8 cellular contexts compared by ENCODE assay signal in genomic region chr12:104958009-104958945, GRCh38. TPM values are rescaled to one million over a fixed set of nuclear protein-coding genes. Genes with fewer than 3 reads are reported as not detected.
DNase-seq lines count a peak whose midpoint lies in the region; ATAC-seq and TF ChIP-seq lines count a peak whose summit lies in the region.

A gene with protein sequence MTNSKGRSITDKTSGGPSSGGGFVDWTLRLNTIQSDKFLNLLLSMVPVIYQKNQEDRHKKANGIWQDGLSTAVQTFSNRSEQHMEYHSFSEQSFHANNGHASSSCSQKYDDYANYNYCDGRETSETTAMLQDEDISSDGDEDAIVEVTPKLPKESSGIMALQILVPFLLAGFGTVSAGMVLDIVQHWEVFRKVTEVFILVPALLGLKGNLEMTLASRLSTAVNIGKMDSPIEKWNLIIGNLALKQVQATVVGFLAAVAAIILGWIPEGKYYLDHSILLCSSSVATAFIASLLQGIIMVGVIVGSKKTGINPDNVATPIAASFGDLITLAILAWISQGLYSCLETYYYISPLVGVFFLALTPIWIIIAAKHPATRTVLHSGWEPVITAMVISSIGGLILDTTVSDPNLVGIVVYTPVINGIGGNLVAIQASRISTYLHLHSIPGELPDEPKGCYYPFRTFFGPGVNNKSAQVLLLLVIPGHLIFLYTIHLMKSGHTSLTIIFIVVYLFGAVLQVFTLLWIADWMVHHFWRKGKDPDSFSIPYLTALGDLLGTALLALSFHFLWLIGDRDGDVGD (minus strand): TSS chr12:104958290. CDS start chr12:104928527, 29,763 bp downstream.

- DNase-seq in COLO829 (ENCODE audit: low spot score) (peak; percentile 56), NOMO-1 treated with dmso at 0.1 percent for 144 hours (lab: John Stamatoyannopoulos, UW; ENCODE audit: unreplicated experiment) (peak; percentile 19), activated T-cell treated with anti-CD3 and anti-CD28 coated beads for 24 hours (ENCODE audit: low read depth) (peak; percentile 65), epithelial cell of proximal tubule (ENCODE audit: low read depth) (peak; percentile 72)
- peak; percentile 59 to 77 for DNase-seq in stimulated activated CD8-positive, alpha-beta memory T cell treated with anti-CD3 and anti-CD28 coated beads, Interleukin-4, amount 100 ng/mL, for 4 hours (ENCODE audit: low read depth in 2 of 2, low spot score in 1 of 2)

- H3K9ac ChIP-seq in mucosa of rectum (ENCODE audit: low read depth in 1 of 2, low read length in 2 of 2), result peak within 1 kb of the TSS; percentile 83 to 91

- peak within 1 kb of the TSS; percentile 90 for H3K27ac ChIP-seq in mucosa of rectum (ENCODE audit: low read depth in 2 of 2, low read length in 2 of 2)

- peak; percentile 12 for TF ChIP-seq CTCF in epithelial cell of proximal tubule (conservative IDR thresholded peaks at IDR 0.05; ENCODE audit: low read depth, low read length)

- H3K27me3 ChIP-seq in mucosa of rectum (ENCODE audit: control insufficient read depth in 2 of 2, insufficient read depth in 2 of 2, low read length in 2 of 2), result no peaks in the 10 kb centered on the region

- no peaks in the 10 kb centered on the region for H3K9me3 ChIP-seq in mucosa of rectum (ENCODE audit: control insufficient read depth in 2 of 2, low read length in 2 of 2)

- H3K4me1 ChIP-seq in mucosa of rectum (ENCODE audit: control insufficient read depth in 2 of 2, insufficient read depth in 2 of 2, low read length in 2 of 2), result peaks cover 19 to 23% of the 10 kb centered on the region in 2 donors

- H3K36me3 ChIP-seq in mucosa of rectum (ENCODE audit: control insufficient read depth in 2 of 2, insufficient read depth in 2 of 2, low read length in 2 of 2), result no peaks in the 10 kb centered on the region

- H3K4me3 ChIP-seq in epithelial cell of proximal tubule (ENCODE audit: low read depth, low read length) (peak within 1 kb of the TSS; percentile 86), mucosa of rectum (ENCODE audit: low read length in 2 of 2) (peak within 1 kb of the TSS; percentile 87 to 96)

- ATAC-seq in GM19372 (IDR thresholded peaks at IDR 0.05; ENCODE audit: low read depth, unreplicated experiment) (peak; percentile 69), HG03521 (IDR thresholded peaks at IDR 0.05; ENCODE audit: unreplicated experiment) (peak; percentile 71)

RNA-seq across cellular contexts. Expression of the gene that starts here (rescaled TPM):
- 19.7 and 24.4 TPM in 2 replicates for total RNA-seq in epithelial cell of proximal tubule

Comparison
In these comparisons a context has a peak if more than half of its experiments do, and no peak if none do; other contexts are left out.
1. Peak in every context shown above with its lines: DNase-seq, ATAC-seq, H3K4me3 ChIP-seq and H3K27ac ChIP-seq.
2. DNase-seq: peak in every context shown above with its lines; median percentile 72 in epithelial cell of proximal tubule; 68 in stimulated activated CD8-positive, alpha-beta memory T cell treated with anti-CD3 and anti-CD28 coated beads, Interleukin-4, amount 100 ng/mL, for 4 hours; 65 in activated T-cell treated with anti-CD3 and anti-CD28 coated beads for 24 hours; 56 in COLO829; 19 in NOMO-1 treated with dmso at 0.1 percent for 144 hours.